Comparison of ENCODE assay signal across 10 cellular contexts in genomic region chr10:91712315-91712714, GRCh38.
DNase-seq lines count a peak whose midpoint lies in the region; ATAC-seq, FAIRE-seq and TF ChIP-seq lines count a peak whose summit lies in the region.
"Had no signal": no experiment of that assay in that cellular context is flagged by ENCODE, and none has a peak within 500 bp of the region (broad histone marks: within the 10 kb centered on the region; RNA-seq: fewer than 3 reads in every experiment).

No MANE protein-coding gene starts in this region.

- BruUV-seq in HepG2 (replicated peaks; lab: Mats Ljungman, UMichigan): no TSS peak

- 0 out of 2 replicates have a peak, but pooled peaks cover under 1% of the 10 kb centered on the region for H3K4me1 ChIP-seq in HepG2 (ENCODE audit: insufficient read depth, low read length)
- H3K4me1 ChIP-seq in tibial artery: peaks cover 0 to 9% (median 3%) of the 10 kb centered on the region in 4 donors

- POLR2A ChIA-PET in HepG2 (lab: Yijun Ruan, JAX): no interaction called here

- H3K9me3 ChIP-seq in HepG2 (ENCODE audit: low read length) (no peaks in the 10 kb centered on the region), tibial artery (peaks cover 0 to 7% (median 0%) of the 10 kb centered on the region in 3 donors)

- H3K27me3 ChIP-seq in HepG2 (ENCODE audit: control insufficient read depth in 1 of 2, insufficient read depth in 2 of 2, low read length in 2 of 2) (no peaks in the 10 kb centered on the region), tibial artery (no peaks in the 10 kb centered on the region)

- TF ChIP-seq RAD21 in HepG2 (CRISPR knock-in tag; IDR thresholded peaks at IDR 0.05): no peak

- H3K4me2 ChIP-seq in HepG2 (ENCODE audit: low read depth, low read length): 0 out of 2 replicates have a peak overlapping the region, but pooled peaks have one; percentile 16

- TF ChIP-seq CTCF in HepG2 (CRISPR knock-in tag; IDR thresholded peaks at IDR 0.05) (no peak), tibial artery (IDR thresholded peaks at IDR 0.05) (no peak)

- H3K4me3 ChIP-seq in HepG2 (replicated peaks in 1 of 3; ENCODE audit: insufficient read depth in 1 of 3, low read depth in 2 of 3, low read length in 3 of 3) (no peak overlapping the region), tibial artery (no peak overlapping the region)
- H3K4me3 ChIP-seq: heart right ventricle had no signal

- TF ChIP-seq EP300 in HepG2 (IDR thresholded peaks at IDR 0.05; ENCODE audit: low read depth in 2 of 2, low read length in 2 of 2): no peak
- no peak for TF ChIP-seq EP300 in HepG2 (CRISPR knock-in tag; IDR thresholded peaks at IDR 0.05; ENCODE audit: borderline replicate concordance)

- ATAC-seq in GM18499 (IDR thresholded peaks at IDR 0.05; ENCODE audit: insufficient read depth, unreplicated experiment) (peak; percentile 46), GM21717 (IDR thresholded peaks at IDR 0.05; ENCODE audit: unreplicated experiment) (peak; percentile 82), HG03342 (IDR thresholded peaks at IDR 0.05; ENCODE audit: unreplicated experiment) (peak; percentile 72), HepG2 (no peak)
- ATAC-seq: heart right ventricle had no signal

- DNase-seq in HepG2 (ENCODE audit: low spot score) (no peak), NCI-H510A treated with DMSO at 0.1 percent for 48 hours (lab: John Stamatoyannopoulos, UW) (no peak), tibial artery (no peak), HUDEP-2 (lab: John Stamatoyannopoulos, UW; ENCODE audit: unreplicated experiment in 76 of 76) (no peak), SHP77 treated with DMSO at 0.1 percent for 48 hours (lab: John Stamatoyannopoulos, UW) (no peak)
- DNase-seq: cortex of kidney, heart right ventricle had no signal

- H3K9ac ChIP-seq in HepG2 (ENCODE audit: insufficient read depth, low read depth, low read length): no peak overlapping the region

- H3K36me3 ChIP-seq in HepG2 (replicated peaks in 1 of 2; ENCODE audit: control insufficient read depth in 1 of 2, insufficient read depth in 2 of 2, low read length in 2 of 2) (no peaks in the 10 kb centered on the region), tibial artery (no peaks in the 10 kb centered on the region)
- H3K36me3 ChIP-seq: heart right ventricle had no signal

- no peak overlapping the region for H2AFZ ChIP-seq in HepG2 (ENCODE audit: low read length)

- WGBS in HepG2 (ENCODE audit: low lambda C conversion rate): 50% methylated on average over 4 of the region's 4 CpGs

- H3K79me2 ChIP-seq in HepG2 (ENCODE audit: insufficient read depth, low read length): no peaks in the 10 kb centered on the region

- no peak for TF ChIP-seq POLR2A in HepG2 (IDR thresholded peaks at IDR 0.05; ENCODE audit: insufficient read depth in 1 of 2, low read depth in 2 of 2, low read length in 2 of 2)

- H4K20me1 ChIP-seq in HepG2 (ENCODE audit: insufficient read depth, low read length): no peaks in the 10 kb centered on the region

- in situ Hi-C loops in HepG2 (cut with HindIII; ENCODE audit: extremely low pct_ligation_motif_present, low pct_unique_long_range_greater_than_20kb): no loop called here

- CTCF ChIA-PET in HepG2 (lab: Yijun Ruan, JAX; ENCODE audit: low intra/inter-chr PET ratio, low total read pairs): no interaction called here

- no peak for FAIRE-seq in HepG2 (lab: Jason Lieb, UNC)

- H3K27ac ChIP-seq in HepG2 (ENCODE audit: extremely low read length, insufficient read depth, low read length): no peak overlapping the region
- H3K27ac ChIP-seq in tibial artery: peak overlapping the region in 1 of 2 donors; percentile 9
- H3K27ac ChIP-seq: heart right ventricle had no signal

- intact Hi-C loops in HepG2 (cut with micrococcal nuclease; ENCODE audit: unreplicated experiment): no loop called here
- intact Hi-C loops in tibial artery (cut with DNase I; ENCODE audit: low total_unique reads): no loop called here

TF ChIP-seq in HepG2, 621 proteins besides CTCF, POLR2A, EP300 and RAD21:
- TF ChIP-seq, protein P1, sequence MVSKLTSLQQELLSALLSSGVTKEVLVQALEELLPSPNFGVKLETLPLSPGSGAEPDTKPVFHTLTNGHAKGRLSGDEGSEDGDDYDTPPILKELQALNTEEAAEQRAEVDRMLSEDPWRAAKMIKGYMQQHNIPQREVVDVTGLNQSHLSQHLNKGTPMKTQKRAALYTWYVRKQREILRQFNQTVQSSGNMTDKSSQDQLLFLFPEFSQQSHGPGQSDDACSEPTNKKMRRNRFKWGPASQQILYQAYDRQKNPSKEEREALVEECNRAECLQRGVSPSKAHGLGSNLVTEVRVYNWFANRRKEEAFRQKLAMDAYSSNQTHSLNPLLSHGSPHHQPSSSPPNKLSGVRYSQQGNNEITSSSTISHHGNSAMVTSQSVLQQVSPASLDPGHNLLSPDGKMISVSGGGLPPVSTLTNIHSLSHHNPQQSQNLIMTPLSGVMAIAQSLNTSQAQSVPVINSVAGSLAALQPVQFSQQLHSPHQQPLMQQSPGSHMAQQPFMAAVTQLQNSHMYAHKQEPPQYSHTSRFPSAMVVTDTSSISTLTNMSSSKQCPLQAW (CRISPR knock-in tag; IDR thresholded peaks at IDR 0.05): no peak
- TF ChIP-seq NPAS2 (CRISPR knock-in tag; IDR thresholded peaks at IDR 0.05; ENCODE audit: borderline replicate concordance): no peak
- TF ChIP-seq TSC22D2 (CRISPR knock-in tag; IDR thresholded peaks at IDR 0.05; ENCODE audit: borderline replicate concordance): no peak
- no peak for TF ChIP-seq ARHGAP35 (CRISPR knock-in tag; IDR thresholded peaks at IDR 0.05; ENCODE audit: borderline replicate concordance)
- TF ChIP-seq THAP7 (CRISPR knock-in tag; IDR thresholded peaks at IDR 0.05): no peak
- TF ChIP-seq RFX5 (IDR thresholded peaks at IDR 0.05; ENCODE audit: low read depth, low read length): no peak
- no peak for TF ChIP-seq MAFF (IDR thresholded peaks at IDR 0.05; ENCODE audit: low read depth, low read length)
- TF ChIP-seq ZNF883 (CRISPR knock-in tag; IDR thresholded peaks at IDR 0.05; ENCODE audit: not compliant biosample characterization): no peak
- TF ChIP-seq, protein P2, sequence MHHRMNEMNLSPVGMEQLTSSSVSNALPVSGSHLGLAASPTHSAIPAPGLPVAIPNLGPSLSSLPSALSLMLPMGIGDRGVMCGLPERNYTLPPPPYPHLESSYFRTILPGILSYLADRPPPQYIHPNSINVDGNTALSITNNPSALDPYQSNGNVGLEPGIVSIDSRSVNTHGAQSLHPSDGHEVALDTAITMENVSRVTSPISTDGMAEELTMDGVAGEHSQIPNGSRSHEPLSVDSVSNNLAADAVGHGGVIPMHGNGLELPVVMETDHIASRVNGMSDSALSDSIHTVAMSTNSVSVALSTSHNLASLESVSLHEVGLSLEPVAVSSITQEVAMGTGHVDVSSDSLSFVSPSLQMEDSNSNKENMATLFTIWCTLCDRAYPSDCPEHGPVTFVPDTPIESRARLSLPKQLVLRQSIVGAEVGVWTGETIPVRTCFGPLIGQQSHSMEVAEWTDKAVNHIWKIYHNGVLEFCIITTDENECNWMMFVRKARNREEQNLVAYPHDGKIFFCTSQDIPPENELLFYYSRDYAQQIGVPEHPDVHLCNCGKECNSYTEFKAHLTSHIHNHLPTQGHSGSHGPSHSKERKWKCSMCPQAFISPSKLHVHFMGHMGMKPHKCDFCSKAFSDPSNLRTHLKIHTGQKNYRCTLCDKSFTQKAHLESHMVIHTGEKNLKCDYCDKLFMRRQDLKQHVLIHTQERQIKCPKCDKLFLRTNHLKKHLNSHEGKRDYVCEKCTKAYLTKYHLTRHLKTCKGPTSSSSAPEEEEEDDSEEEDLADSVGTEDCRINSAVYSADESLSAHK (CRISPR knock-in tag; IDR thresholded peaks at IDR 0.05; ENCODE audit: borderline replicate concordance): no peak
- TF ChIP-seq, protein P3, sequence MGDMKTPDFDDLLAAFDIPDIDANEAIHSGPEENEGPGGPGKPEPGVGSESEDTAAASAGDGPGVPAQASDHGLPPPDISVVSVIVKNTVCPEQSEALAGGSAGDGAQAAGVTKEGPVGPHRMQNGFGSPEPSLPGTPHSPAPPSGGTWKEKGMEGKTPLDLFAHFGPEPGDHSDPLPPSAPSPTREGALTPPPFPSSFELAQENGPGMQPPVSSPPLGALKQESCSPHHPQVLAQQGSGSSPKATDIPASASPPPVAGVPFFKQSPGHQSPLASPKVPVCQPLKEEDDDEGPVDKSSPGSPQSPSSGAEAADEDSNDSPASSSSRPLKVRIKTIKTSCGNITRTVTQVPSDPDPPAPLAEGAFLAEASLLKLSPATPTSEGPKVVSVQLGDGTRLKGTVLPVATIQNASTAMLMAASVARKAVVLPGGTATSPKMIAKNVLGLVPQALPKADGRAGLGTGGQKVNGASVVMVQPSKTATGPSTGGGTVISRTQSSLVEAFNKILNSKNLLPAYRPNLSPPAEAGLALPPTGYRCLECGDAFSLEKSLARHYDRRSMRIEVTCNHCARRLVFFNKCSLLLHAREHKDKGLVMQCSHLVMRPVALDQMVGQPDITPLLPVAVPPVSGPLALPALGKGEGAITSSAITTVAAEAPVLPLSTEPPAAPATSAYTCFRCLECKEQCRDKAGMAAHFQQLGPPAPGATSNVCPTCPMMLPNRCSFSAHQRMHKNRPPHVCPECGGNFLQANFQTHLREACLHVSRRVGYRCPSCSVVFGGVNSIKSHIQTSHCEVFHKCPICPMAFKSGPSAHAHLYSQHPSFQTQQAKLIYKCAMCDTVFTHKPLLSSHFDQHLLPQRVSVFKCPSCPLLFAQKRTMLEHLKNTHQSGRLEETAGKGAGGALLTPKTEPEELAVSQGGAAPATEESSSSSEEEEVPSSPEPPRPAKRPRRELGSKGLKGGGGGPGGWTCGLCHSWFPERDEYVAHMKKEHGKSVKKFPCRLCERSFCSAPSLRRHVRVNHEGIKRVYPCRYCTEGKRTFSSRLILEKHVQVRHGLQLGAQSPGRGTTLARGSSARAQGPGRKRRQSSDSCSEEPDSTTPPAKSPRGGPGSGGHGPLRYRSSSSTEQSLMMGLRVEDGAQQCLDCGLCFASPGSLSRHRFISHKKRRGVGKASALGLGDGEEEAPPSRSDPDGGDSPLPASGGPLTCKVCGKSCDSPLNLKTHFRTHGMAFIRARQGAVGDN (CRISPR knock-in tag; IDR thresholded peaks at IDR 0.05): no peak
- no peak for TF ChIP-seq CREM (IDR thresholded peaks at IDR 0.05)
- no peak for TF ChIP-seq CREM (CRISPR knock-in tag; IDR thresholded peaks at IDR 0.05)
- no peak for TF ChIP-seq FOSL2 (CRISPR knock-in tag; IDR thresholded peaks at IDR 0.05)
